Comparison of ENCODE assay signal across 8 cellular contexts in the genomic region with DNA sequence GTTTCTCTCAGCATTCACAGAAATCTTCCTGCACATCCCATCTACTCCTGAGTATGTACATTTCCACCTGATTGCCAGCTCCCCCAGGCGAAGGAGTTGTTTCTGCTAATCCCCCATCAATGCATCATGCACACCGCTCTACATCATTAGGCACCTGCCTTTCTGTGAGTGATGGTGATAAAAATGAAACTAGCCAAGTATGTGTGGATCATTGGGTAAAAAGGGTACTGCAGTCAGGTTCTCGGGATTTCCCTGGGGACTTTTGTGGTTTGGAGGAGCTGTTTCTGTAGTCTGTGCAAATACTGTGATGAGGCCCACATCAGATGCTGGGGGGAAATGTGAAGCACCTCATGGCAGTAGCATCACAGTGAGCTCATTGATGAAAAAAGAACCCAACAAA. TPM values are rescaled to one million over a fixed set of nuclear protein-coding genes. Genes with fewer than 3 reads are reported as not detected.
DNase-seq lines count a peak whose midpoint lies in the region; ATAC-seq and TF ChIP-seq lines count a peak whose summit lies in the region.

No MANE protein-coding gene starts in this region.

- no peaks in the 10 kb centered on the region for H3K36me3 ChIP-seq in left ventricle myocardium inferior

- no peak overlapping the region for H3K27ac ChIP-seq in left ventricle myocardium inferior (replicated peaks)

- H3K4me3 Mint-ChIP-seq in activated CD4-positive, alpha-beta T cell treated with anti-CD3 and anti-CD28 coated beads for 36 hours, result peak overlapping the region; percentile 63

- H3K4me1 ChIP-seq in left ventricle myocardium inferior, result no peaks in the 10 kb centered on the region

- CTCF ChIA-PET in activated CD4-positive, alpha-beta T cell treated with anti-CD3 and anti-CD28 coated beads for 36 hours (lab: Charles Lee), result interaction anchor here (0.8 to 11.5 kb wide), 18 partner anchors 9 to 906 kb away, joined by 3 to 132 read pairs (median 6); a partner anchor contains a TSS

- no peaks in the 10 kb centered on the region for H3K27me3 Mint-ChIP-seq in activated CD4-positive, alpha-beta T cell treated with anti-CD3 and anti-CD28 coated beads for 36 hours

- TF ChIP-seq CTCF in left ventricle myocardium inferior (IDR thresholded peaks at IDR 0.05; ENCODE audit: borderline replicate concordance), result no peak

- H3K9me3 ChIP-seq in left ventricle myocardium inferior (replicated peaks), result peaks cover 14% of the 10 kb centered on the region

- peaks cover 28% of the 10 kb centered on the region for H3K36me3 Mint-ChIP-seq in activated CD4-positive, alpha-beta T cell treated with anti-CD3 and anti-CD28 coated beads for 36 hours (ENCODE audit: low read depth)

- H3K4me1 Mint-ChIP-seq in activated CD4-positive, alpha-beta T cell treated with anti-CD3 and anti-CD28 coated beads for 36 hours, result peaks cover 91% of the 10 kb centered on the region

- H3K4me3 ChIP-seq in left ventricle myocardium inferior, result no peak overlapping the region

- DNase-seq in DMS79 treated with DMSO at 0.1 percent for 48 hours (lab: John Stamatoyannopoulos, UW) (peak; percentile 12), DMS79 (lab: John Stamatoyannopoulos, UW) (no peak), kidney tubule cell (ENCODE audit: low spot score) (peak; percentile 71), DMS153 treated with DMSO at 0.1 percent for 48 hours (lab: John Stamatoyannopoulos, UW; ENCODE audit: unreplicated experiment) (no peak), left ventricle myocardium inferior (no peak), occipital lobe (lab: John Stamatoyannopoulos, UW) (no peak)
- peak; percentile 91 for DNase-seq in activated CD4-positive, alpha-beta T cell treated with anti-CD3 and anti-CD28 coated beads for 36 hours

- POLR2A ChIA-PET in activated CD4-positive, alpha-beta T cell treated with anti-CD3 and anti-CD28 coated beads for 36 hours (lab: Charles Lee), result interaction anchor here (0.6 to 4.1 kb wide), 14 partner anchors 8 to 233 kb away, joined by 3 to 47 read pairs (median 4); a partner anchor contains a TSS

- intact Hi-C loops in activated CD4-positive, alpha-beta T cell treated with anti-CD3 and anti-CD28 coated beads for 36 hours (cut with DNase I, micrococcal nuclease), result loop anchor here (1.0 to 10.0 kb wide), 8 partner anchors 8 to 1850 kb away; a partner anchor contains a TSS
- intact Hi-C loops in left ventricle myocardium inferior (cut with micrococcal nuclease), result no loop called here

- peaks cover 12% of the 10 kb centered on the region for H3K9me3 Mint-ChIP-seq in activated CD4-positive, alpha-beta T cell treated with anti-CD3 and anti-CD28 coated beads for 36 hours (ENCODE audit: low read depth)

- H3K27ac Mint-ChIP-seq in activated CD4-positive, alpha-beta T cell treated with anti-CD3 and anti-CD28 coated beads for 36 hours, result peak overlapping the region; percentile 95

- no peaks in the 10 kb centered on the region for H3K27me3 ChIP-seq in left ventricle myocardium inferior (ENCODE audit: low read depth)

- ATAC-seq in HG03354 (IDR thresholded peaks at IDR 0.05; ENCODE audit: poor library complexity, severe bottlenecking, unreplicated experiment), result peak; percentile 81
- peak; percentile 86 for ATAC-seq in activated CD4-positive, alpha-beta T cell treated with anti-CD3 and anti-CD28 coated beads for 36 hours

RNA-seq across cellular contexts. Expression of a gene that starts 30.4 kb away (rescaled TPM):
- 10 to 100 TPM; 49.4 to 53.1 TPM for total RNA-seq in activated CD4-positive, alpha-beta T cell treated with anti-CD3 and anti-CD28 coated beads for 36 hours
- total RNA-seq in left ventricle myocardium inferior (0.36 TPM), occipital lobe (130 TPM)

Comparison
In these comparisons a context has a peak if more than half of its experiments do, and no peak if none do; other contexts are left out.
1. DNase-seq: peak in DMS79 treated with DMSO at 0.1 percent for 48 hours (single experiment), activated CD4-positive, alpha-beta T cell treated with anti-CD3 and anti-CD28 coated beads for 36 hours (single experiment) and kidney tubule cell (single experiment); none in DMS79 (single experiment), DMS153 treated with DMSO at 0.1 percent for 48 hours (single experiment), left ventricle myocardium inferior (single experiment) and occipital lobe (single experiment).
2. RNA of a gene that starts 30.4 kb away (total RNA-seq): 130 TPM in occipital lobe (single experiment) and 49.4 to 53.1 TPM in activated CD4-positive, alpha-beta T cell treated with anti-CD3 and anti-CD28 coated beads for 36 hours; 0.36 TPM in left ventricle myocardium inferior (single experiment); every median in the first group is over 10 times any median in the second.